ENCODE assay signal across 8 cellular contexts in genomic region chr17:41930009-41930832, GRCh38. TPM values are rescaled to one million over a fixed set of nuclear protein-coding genes. Genes with fewer than 3 reads are reported as not detected.
DNase-seq lines count a peak whose midpoint lies in the region; ATAC-seq and TF ChIP-seq lines count a peak whose summit lies in the region.

TSS of gene ODAD4 (plus strand) at chr17:41930617. CDS start at chr17:41930724, 107 bp downstream.

- DNase-seq in DMS79 (lab: John Stamatoyannopoulos, UW) (peak; percentile 95), KG1 (lab: John Stamatoyannopoulos, UW) (peak; percentile 90), esophagus squamous epithelium (lab: John Stamatoyannopoulos, UW) (peak; percentile 62), myocyte (ENCODE audit: low read depth) (peak; percentile 96)
- peak; percentile 95 to 97 for DNase-seq in activated T-cell treated with anti-CD3 and anti-CD28 coated beads, Interleukin-2, amount 50 U/mL, for 48 hours
- DNase-seq in stimulated activated CD8-positive, alpha-beta memory T cell treated with anti-CD3 and anti-CD28 coated beads, Interleukin-7, amount 100 ng/mL, for 4 hours (ENCODE audit: low read depth in 2 of 2) = peak; percentile 91 to 93

- peak within 1 kb of the TSS; percentile 29 to 66 (median 54) for H3K4me3 ChIP-seq in esophagus squamous epithelium

- H3K27ac ChIP-seq in esophagus squamous epithelium = peak within 1 kb of the TSS; percentile 75 to 89 (median 85)

- no peaks in the 10 kb centered on the region for H3K36me3 ChIP-seq in esophagus squamous epithelium

- no peaks in the 10 kb centered on the region for H3K27me3 ChIP-seq in esophagus squamous epithelium

- intact Hi-C loops in esophagus squamous epithelium (cut with DNase I) = no loop called here

- 1 to 2% methylated on average over 24 to 36 of the region's 43 CpGs for whole genome bisulfite sequencing in esophagus squamous epithelium, 2 donors

- peak; percentile 17 to 76 (median 64) for TF ChIP-seq CTCF in esophagus squamous epithelium (IDR thresholded peaks at IDR 0.05)

- no peaks in the 10 kb centered on the region for H3K9me3 ChIP-seq in esophagus squamous epithelium

- peak in 3 of 4 donors; percentile 42 to 79 (median 52) for TF ChIP-seq POLR2A in esophagus squamous epithelium (IDR thresholded peaks at IDR 0.05)

- peak; percentile 88 for ATAC-seq in GM21723 (IDR thresholded peaks at IDR 0.05; ENCODE audit: unreplicated experiment)

- peaks cover 0 to 21% (median 0%) of the 10 kb centered on the region in 3 donors for H3K4me1 ChIP-seq in esophagus squamous epithelium

TF ChIP-seq in PFSK-1, 5 proteins besides CTCF, POLR2A, EP300 and RAD21:
- TF ChIP-seq SIN3A (IDR thresholded peaks at IDR 0.05; ENCODE audit: borderline replicate concordance, insufficient read depth, low read length) (peak; percentile 85; the same call in 1 of the 2 replicates), REST (IDR thresholded peaks at IDR 0.05; ENCODE audit: insufficient read depth in 1 of 2, low read depth in 2 of 2, low read length in 2 of 2) (peak in 1 of 2 experiments; percentile 71; a peak in 2 of 4 replicates), POLR2AphosphoS5 (IDR thresholded peaks at IDR 0.05; ENCODE audit: low read depth, low read length) (peak; percentile 84), FOXP2 (optimal IDR thresholded peaks at IDR 0.05; ENCODE audit: borderline replicate concordance, extremely low read depth, extremely low read length, insufficient read depth) (peak; percentile 94), TAF1 (IDR thresholded peaks at IDR 0.05; ENCODE audit: borderline replicate concordance, insufficient read depth, low read length) (peak; percentile 83; the same call in 1 of the 2 replicates)

RNA-seq across cellular contexts. Expression of gene ODAD4, which starts in this region (rescaled TPM):
- 0.25 TPM for polyA plus RNA-seq in PFSK-1 (2012; ENCODE audit: insufficient read length, low read depth)
- total RNA-seq in esophagus squamous epithelium = under 1 TPM in 1 of 4 donors, not detected in 3; 0.38 TPM
- total RNA-seq in myocyte = 0.57 and 1.8 TPM in 2 replicates
- 1.8 TPM for polyA plus RNA-seq in myocyte (2012)

Comparison
In these comparisons a context has a peak if more than half of its experiments do, and no peak if none do; other contexts are left out.
1. Peak in every context shown above with its lines: DNase-seq, ATAC-seq, H3K4me3 ChIP-seq and H3K27ac ChIP-seq.
2. Peak in DNase-seq, H3K4me3 ChIP-seq and H3K27ac ChIP-seq in esophagus squamous epithelium; RNA of the gene not detected or under 1 TPM.